1 cellular context compared by ENCODE assay signal in genomic region chr1:31768939-31769704, GRCh38.
TF ChIP-seq lines count a peak whose summit lies in the region.

No MANE protein-coding gene starts in this region.

TF ChIP-seq in endothelial cell of umbilical vein, 7 proteins besides CTCF, POLR2A, EP300 and RAD21:
- no peak for TF ChIP-seq JUN (IDR thresholded peaks at IDR 0.05; ENCODE audit: borderline replicate concordance, insufficient read depth, insufficient read length, low read depth)
- TF ChIP-seq GATA2 (IDR thresholded peaks at IDR 0.05; ENCODE audit: insufficient read depth, insufficient read length, low read depth, low read length), result peak; percentile 25
